ENCODE assay signal across 1 cellular context in genomic region chr16:48963306-48963705, GRCh38.
TF ChIP-seq lines count a peak whose summit lies in the region.

No MANE protein-coding gene starts in this region.

TF ChIP-seq in SK-N-SH, 30 proteins besides CTCF, POLR2A, EP300 and RAD21 (continued from another document):
- TF ChIP-seq IRF3 (IDR thresholded peaks at IDR 0.05; ENCODE audit: low read depth, low read length) (no peak), POLR2AphosphoS5 (IDR thresholded peaks at IDR 0.05; ENCODE audit: low read depth, low read length) (no peak)
TF ChIP-seq in SK-N-SH: peak in this region for 2.
